ENCODE assay signal across 36 cellular contexts in the genomic region with DNA sequence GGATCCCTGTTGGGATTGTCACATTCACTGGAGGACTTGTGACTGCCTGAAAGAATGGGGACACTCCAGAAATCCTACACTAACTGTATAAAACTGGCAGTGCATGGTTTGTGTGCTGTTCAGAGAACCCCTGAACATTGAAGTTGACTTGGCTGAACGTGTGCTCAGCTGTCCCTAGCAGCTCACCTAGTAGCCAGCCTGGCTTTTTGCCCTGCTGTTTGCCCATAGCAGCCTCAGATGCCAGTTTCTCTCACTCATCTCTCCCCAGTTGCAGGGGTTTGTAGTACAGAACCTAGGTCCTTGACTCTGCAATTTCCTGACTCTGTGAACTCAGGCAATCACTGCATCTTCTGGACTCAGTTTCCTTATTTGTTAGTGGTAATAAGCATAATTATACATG.
"Had no signal": no experiment of that assay in that cellular context is flagged by ENCODE, and none has a peak within 500 bp of the region (broad histone marks: within the 10 kb centered on the region; RNA-seq: fewer than 3 reads in every experiment).

No MANE protein-coding gene starts in this region.

- H3K27ac ChIP-seq: adrenal gland, body of pancreas, brain microvascular endothelial cell, breast epithelium, VCaP had no signal

- H3K27me3 Mint-ChIP-seq: activated B cell treated with CpG ODN at 0.5 μM for 24 hours; activated naive CD8-positive, alpha-beta T cell treated with anti-CD3 and anti-CD28 coated beads for 36 hours; activated T-helper 17 cell treated with anti-CD3 and anti-CD28 coated beads, Interleukin-2, amount 50 U/mL, for 72 hours had no signal

- H3K9me3 ChIP-seq: adrenal gland, body of pancreas, breast epithelium had no signal

- H3K27ac Mint-ChIP-seq: activated B cell treated with CpG ODN at 0.5 μM for 24 hours; activated CD4-positive, alpha-beta memory T cell treated with anti-CD3 and anti-CD28 coated beads for 36 hours; activated CD4-positive, alpha-beta T cell treated with anti-CD3 and anti-CD28 coated beads, Interleukin-2, amount 10 ng/mL, durations not matched to agents 24 days and 14 days; activated CD8-positive, alpha-beta T cell treated with anti-CD3 and anti-CD28 coated beads for 36 hours; activated naive CD4-positive, alpha-beta T cell treated with anti-CD3 and anti-CD28 coated beads for 36 hours; activated naive CD4-positive, alpha-beta T cell treated with anti-CD3 and anti-CD28 coated beads, Interleukin-2, amount 50 U/mL, for 72 hours; activated naive CD8-positive, alpha-beta T cell treated with anti-CD3 and anti-CD28 coated beads for 36 hours; activated T-cell treated with anti-CD3 and anti-CD28 coated beads, Interleukin-2, amount 50 U/mL, for 72 hours; activated T-helper 1 cell treated with anti-CD3 and anti-CD28 coated beads, Interleukin-12 subunit alpha, Interleukin-12 subunit beta, Interleukin-2, Interleukin-4 antibody, amounts not matched to agents 30 ng/mL and 10 ng/mL and 1 ng/mL, durations not matched to agents 14 hours and 24 hours and 36 hours; activated T-helper 17 cell treated with anti-CD3 and anti-CD28 coated beads, Interleukin-2, amount 50 U/mL, for 72 hours; T-helper 1 cell treated with Interleukin-12 subunit alpha and Interleukin-12 subunit beta and Interleukin-4 antibody, amounts not matched to agents 30 μg/mL and 1 μg/mL, for 36 hours; T-helper 2 cell treated with Interferon-gamma antibody and Interleukin-4, amounts not matched to agents 5 μg/mL and 100 μg/mL, for 36 hours had no signal

- H3K36me3 ChIP-seq: adrenal gland, brain microvascular endothelial cell, breast epithelium had no signal

- H3K4me3 Mint-ChIP-seq: activated B cell treated with CpG ODN at 0.5 μM for 24 hours; activated CD4-positive, alpha-beta memory T cell treated with anti-CD3 and anti-CD28 coated beads for 36 hours; activated CD4-positive, alpha-beta T cell treated with anti-CD3 and anti-CD28 coated beads, Interleukin-2, amount 10 ng/mL, durations not matched to agents 24 days and 14 days; activated CD8-positive, alpha-beta T cell treated with anti-CD3 and anti-CD28 coated beads for 36 hours; activated naive CD4-positive, alpha-beta T cell treated with anti-CD3 and anti-CD28 coated beads for 36 hours; activated naive CD8-positive, alpha-beta T cell treated with anti-CD3 and anti-CD28 coated beads for 36 hours; activated T-cell treated with anti-CD3 and anti-CD28 coated beads, Interleukin-2, amount 50 U/mL, for 4 hours; activated T-cell treated with anti-CD3 and anti-CD28 coated beads, Interleukin-2, amount 50 U/mL, for 72 hours; activated T-helper 1 cell treated with anti-CD3 and anti-CD28 coated beads, Interleukin-12 subunit alpha, Interleukin-12 subunit beta, Interleukin-2, Interleukin-4 antibody, amounts not matched to agents 30 ng/mL and 10 ng/mL and 1 ng/mL, durations not matched to agents 14 hours and 24 hours and 36 hours; activated T-helper 17 cell treated with anti-CD3 and anti-CD28 coated beads, Interleukin-2, amount 50 U/mL, for 72 hours; T-helper 1 cell treated with Interleukin-12 subunit alpha and Interleukin-12 subunit beta and Interleukin-4 antibody, amounts not matched to agents 30 μg/mL and 1 μg/mL, for 36 hours; T-helper 2 cell treated with Interferon-gamma antibody and Interleukin-4, amounts not matched to agents 5 μg/mL and 100 μg/mL, for 36 hours had no signal

- H3K36me3 Mint-ChIP-seq: activated CD4-positive, alpha-beta memory T cell treated with anti-CD3 and anti-CD28 coated beads for 36 hours; activated naive CD4-positive, alpha-beta T cell treated with anti-CD3 and anti-CD28 coated beads, Interleukin-2, amount 50 U/mL, for 72 hours; activated naive CD8-positive, alpha-beta T cell treated with anti-CD3 and anti-CD28 coated beads for 36 hours had no signal

- H3K4me3 ChIP-seq: adrenal gland, body of pancreas, breast epithelium had no signal

- H3K9me3 Mint-ChIP-seq: activated B cell treated with CpG ODN at 0.5 μM for 24 hours; activated CD4-positive, alpha-beta memory T cell treated with anti-CD3 and anti-CD28 coated beads for 36 hours; activated CD4-positive, alpha-beta T cell treated with anti-CD3 and anti-CD28 coated beads, Interleukin-2, amount 10 ng/mL, durations not matched to agents 24 days and 14 days; activated CD8-positive, alpha-beta T cell treated with anti-CD3 and anti-CD28 coated beads for 36 hours; activated naive CD4-positive, alpha-beta T cell treated with anti-CD3 and anti-CD28 coated beads for 36 hours; activated naive CD8-positive, alpha-beta T cell treated with anti-CD3 and anti-CD28 coated beads for 36 hours; activated T-cell treated with anti-CD3 and anti-CD28 coated beads, Interleukin-2, amount 50 U/mL, for 4 hours; activated T-cell treated with anti-CD3 and anti-CD28 coated beads, Interleukin-2, amount 50 U/mL, for 72 hours; activated T-helper 1 cell treated with anti-CD3 and anti-CD28 coated beads, Interleukin-12 subunit alpha, Interleukin-12 subunit beta, Interleukin-2, Interleukin-4 antibody, amounts not matched to agents 30 ng/mL and 10 ng/mL and 1 ng/mL, durations not matched to agents 14 hours and 24 hours and 36 hours; activated T-helper 17 cell treated with anti-CD3 and anti-CD28 coated beads, Interleukin-2, amount 50 U/mL, for 72 hours; T-helper 1 cell treated with Interleukin-12 subunit alpha and Interleukin-12 subunit beta and Interleukin-4 antibody, amounts not matched to agents 30 μg/mL and 1 μg/mL, for 36 hours; T-helper 2 cell treated with Interferon-gamma antibody and Interleukin-4, amounts not matched to agents 5 μg/mL and 100 μg/mL, for 36 hours had no signal

- DNase-seq: activated B cell treated with CpG ODN at 0.5 μM for 24 hours; activated CD4-positive, alpha-beta memory T cell treated with anti-CD3 and anti-CD28 coated beads for 36 hours; activated CD4-positive, alpha-beta T cell treated with anti-CD3 and anti-CD28 coated beads for 4 hours; activated CD4-positive, alpha-beta T cell treated with anti-CD3 and anti-CD28 coated beads, Interleukin-2, amount 50 U/mL, for 1 hour; activated CD4-positive, alpha-beta T cell treated with anti-CD3 and anti-CD28 coated beads, Interleukin-2, amount 50 U/mL, for 4 hours; activated CD4-positive, CD25-positive, alpha-beta regulatory T cell treated with anti-CD3 and anti-CD28 coated beads, Interleukin-2, amount 50 U/mL, for 72 hours; activated CD8-positive, alpha-beta memory T cell treated with anti-CD3 and anti-CD28 coated beads, Interleukin-2, amount 50 U/mL, for 4 hours; activated CD8-positive, alpha-beta T cell treated with anti-CD3 and anti-CD28 coated beads for 36 hours; activated effector memory CD4-positive, alpha-beta T cell treated with anti-CD3 and anti-CD28 coated beads, Interleukin-2, amount 50 U/mL, for 16 hours; activated gamma-delta T cell treated with Interleukin-2 at 50 U/mL for 16 hours; activated naive CD4-positive, alpha-beta T cell; activated naive CD4-positive, alpha-beta T cell treated with anti-CD3 and anti-CD28 coated beads for 36 hours; activated naive CD4-positive, alpha-beta T cell treated with anti-CD3 and anti-CD28 coated beads, Interleukin-2, amount 50 U/mL, for 16 hours; activated naive CD8-positive, alpha-beta T cell treated with anti-CD3 and anti-CD28 coated beads for 36 hours; activated T-cell treated with anti-CD3 and anti-CD28 coated beads for 4 hours; activated T-cell treated with anti-CD3 and anti-CD28 coated beads, Interleukin-2, amount 50 U/mL, for 1 hour; activated T-cell treated with anti-CD3 and anti-CD28 coated beads, Interleukin-2, amount 50 U/mL, for 4 hours; activated T-cell treated with anti-CD3 and anti-CD28 coated beads, Interleukin-2, amount 50 U/mL, for 72 hours; adrenal gland; amniotic stem cell; aorta; body of pancreas; brain microvascular endothelial cell; central memory CD4-positive, alpha-beta T cell; cerebellar nuclear complex; T-helper 1 cell; T-helper 2 cell; T-helper 9 cell had no signal

- H3K27me3 ChIP-seq: adrenal gland, body of pancreas, brain microvascular endothelial cell, breast epithelium had no signal

- H3K4me1 ChIP-seq: adrenal gland, body of pancreas, breast epithelium had no signal

- H3K4me1 Mint-ChIP-seq: activated B cell treated with CpG ODN at 0.5 μM for 24 hours; activated naive CD8-positive, alpha-beta T cell treated with anti-CD3 and anti-CD28 coated beads for 36 hours; activated T-helper 17 cell treated with anti-CD3 and anti-CD28 coated beads, Interleukin-2, amount 50 U/mL, for 72 hours had no signal
